23 cellular contexts compared by ENCODE assay signal in the genomic region with DNA sequence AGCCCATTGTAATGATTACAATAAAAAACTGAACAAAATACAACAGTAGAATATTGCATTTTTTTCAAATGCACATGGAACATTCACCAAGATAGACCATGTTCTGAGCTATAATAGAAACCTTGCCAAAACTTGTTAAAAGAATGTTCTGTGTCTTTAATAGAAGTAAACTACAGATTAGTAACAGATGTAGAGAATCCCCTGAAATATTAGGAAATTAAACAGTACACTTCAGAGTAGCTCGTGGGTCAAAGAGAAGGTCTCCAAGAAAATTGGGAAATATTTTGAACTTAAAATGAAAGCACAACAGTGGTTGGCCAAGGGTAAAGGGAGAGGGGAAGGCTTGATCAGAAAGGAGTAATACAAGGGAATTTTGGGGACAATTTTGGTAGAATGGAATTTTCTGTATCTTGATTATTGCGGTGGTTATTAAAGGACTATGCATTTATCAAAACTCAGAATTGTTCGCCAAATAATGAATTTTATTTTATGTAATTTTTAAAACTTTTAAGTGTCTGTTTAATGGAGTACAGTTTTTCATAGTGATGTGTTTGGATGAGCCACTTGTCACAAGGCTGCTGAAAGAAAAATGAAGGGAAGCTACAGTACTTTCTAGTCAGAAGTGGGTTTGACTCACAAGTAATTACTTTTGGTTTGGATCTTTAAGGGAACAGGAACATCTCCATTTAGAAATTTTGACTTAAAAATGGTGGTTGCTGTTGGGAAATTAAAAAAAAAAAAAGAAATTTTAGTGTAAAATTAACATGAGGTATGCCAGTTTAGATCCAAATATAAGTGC. TPM values are rescaled to one million over a fixed set of nuclear protein-coding genes. Genes with fewer than 3 reads are reported as not detected.
DNase-seq lines count a peak whose midpoint lies in the region; ATAC-seq and TF ChIP-seq lines count a peak whose summit lies in the region.
"Had no signal": no experiment of that assay in that cellular context is flagged by ENCODE, and none has a peak within 500 bp of the region (broad histone marks: within the 10 kb centered on the region; RNA-seq: fewer than 3 reads in every experiment).

No MANE protein-coding gene starts in this region.

- TF ChIP-seq RAD21 in SK-N-SH (IDR thresholded peaks at IDR 0.05; ENCODE audit: low read length) = no peak

- H3K79me2 ChIP-seq in SK-N-SH (ENCODE audit: insufficient read depth) = peaks cover 69% of the 10 kb centered on the region; the same call in 1 of the 2 replicates

- no peak overlapping the region for H3K4me2 ChIP-seq in SK-N-SH

- no peaks in the 10 kb centered on the region for H3K9me3 ChIP-seq in SK-N-SH
- H3K9me3 ChIP-seq in psoas muscle = no peaks in the 10 kb centered on the region
- no peaks in the 10 kb centered on the region for H3K9me3 ChIP-seq in Caco-2
- H3K9me3 ChIP-seq: ascending aorta had no signal

- H3K27ac Mint-ChIP-seq in Caco-2 (ENCODE audit: unreplicated experiment) = no peak overlapping the region
- H3K27ac Mint-ChIP-seq: activated CD4-positive, alpha-beta memory T cell treated with anti-CD3 and anti-CD28 coated beads for 36 hours; activated naive CD4-positive, alpha-beta T cell treated with anti-CD3 and anti-CD28 coated beads for 36 hours; activated T-cell treated with anti-CD3 and anti-CD28 coated beads, Interleukin-2, amount 50 U/mL, for 24 hours had no signal

- POLR2A ChIA-PET in SK-N-SH (lab: Yijun Ruan, JAX) (no interaction called here), Caco-2 (lab: Charles Lee) (no interaction called here)

- no peaks in the 10 kb centered on the region for H3K9me3 Mint-ChIP-seq in Caco-2 (ENCODE audit: unreplicated experiment)
- H3K9me3 Mint-ChIP-seq: activated CD4-positive, alpha-beta memory T cell treated with anti-CD3 and anti-CD28 coated beads for 36 hours; activated naive CD4-positive, alpha-beta T cell treated with anti-CD3 and anti-CD28 coated beads for 36 hours; activated T-cell treated with anti-CD3 and anti-CD28 coated beads, Interleukin-2, amount 50 U/mL, for 24 hours had no signal

- peaks cover 19% of the 10 kb centered on the region for H3K36me3 Mint-ChIP-seq in Caco-2 (ENCODE audit: insufficient read depth, unreplicated experiment)
- H3K36me3 Mint-ChIP-seq: activated CD4-positive, alpha-beta memory T cell treated with anti-CD3 and anti-CD28 coated beads for 36 hours had no signal

- no peaks in the 10 kb centered on the region for H3K9me2 ChIP-seq in SK-N-SH

- H2AFZ ChIP-seq in SK-N-SH (ENCODE audit: low read depth) = no peak overlapping the region

- H3K27ac ChIP-seq in SK-N-SH (ENCODE audit: low read depth in 2 of 2, low read length in 1 of 2) (no peak overlapping the region), psoas muscle (no peak overlapping the region)
- H3K27ac ChIP-seq: ascending aorta, WERI-Rb-1 had no signal

- H3K4me3 ChIP-seq in SK-N-SH (ENCODE audit: low read depth in 2 of 2, low read length in 1 of 2) (no peak overlapping the region), fibroblast of villous mesenchyme (ENCODE audit: low read depth, low read length) (no peak overlapping the region), psoas muscle (no peak overlapping the region), Caco-2 (ENCODE audit: low read depth, low read length) (no peak overlapping the region)
- H3K4me3 ChIP-seq: ascending aorta had no signal

- H4K20me1 ChIP-seq in SK-N-SH (ENCODE audit: insufficient read depth) = peaks cover 2% of the 10 kb centered on the region; the same call in 1 of the 2 replicates

- ATAC-seq in psoas muscle = peak in 3 of 4 donors; percentile 37 to 58 (median 56)

- H3K36me3 ChIP-seq in SK-N-SH (replicated peaks in 1 of 2; ENCODE audit: control insufficient read depth in 1 of 2, insufficient read depth in 2 of 2, low read length in 1 of 2) (peaks cover 8 to 11% of the 10 kb centered on the region in 2 experiments), psoas muscle (ENCODE audit: insufficient read depth in 1 of 2, low read depth in 1 of 2) (no peaks in the 10 kb centered on the region), Caco-2 (ENCODE audit: control insufficient read depth, insufficient read depth, low read length) (no peaks in the 10 kb centered on the region)
- H3K36me3 ChIP-seq: ascending aorta had no signal

- no peak overlapping the region for H3K9ac ChIP-seq in SK-N-SH

- no peak overlapping the region for H3K4me3 Mint-ChIP-seq in Caco-2 (ENCODE audit: unreplicated experiment)
- H3K4me3 Mint-ChIP-seq: activated CD4-positive, alpha-beta memory T cell treated with anti-CD3 and anti-CD28 coated beads for 36 hours; activated naive CD4-positive, alpha-beta T cell treated with anti-CD3 and anti-CD28 coated beads for 36 hours; activated T-cell treated with anti-CD3 and anti-CD28 coated beads, Interleukin-2, amount 50 U/mL, for 24 hours; neural crest cell had no signal

- 81% methylated on average over 3 of the region's 3 CpGs for WGBS in SK-N-SH (ENCODE audit: low lambda C conversion rate)
- 81 to 83% (median 82%) methylated on average over 3 of the region's 3 CpGs for WGBS in psoas muscle, 3 donors

- BruUV-seq in Caco-2 (replicated peaks; lab: Mats Ljungman, UMichigan) = no TSS peak

- DNase-seq in AG20443 (ENCODE audit: low spot score) (peak; percentile 54), SK-N-SH (no peak), fibroblast of villous mesenchyme (ENCODE audit: low read depth) (peak; percentile 79), psoas muscle (no peak), NCI-H2029 (lab: John Stamatoyannopoulos, UW) (no peak), Caco-2 (no peak), nucleus accumbens (lab: John Stamatoyannopoulos, UW) (no peak), NCI-H146 (lab: John Stamatoyannopoulos, UW) (no peak)
- DNase-seq: activated CD4-positive, alpha-beta memory T cell treated with anti-CD3 and anti-CD28 coated beads for 36 hours; activated naive CD4-positive, alpha-beta T cell treated with anti-CD3 and anti-CD28 coated beads for 36 hours; activated T-cell treated with anti-CD3 and anti-CD28 coated beads, Interleukin-2, amount 50 U/mL, for 24 hours; AML-193; cerebellar nuclear complex; effector CD8-positive, alpha-beta T cell; KBM-7; midbrain; NCI-H1105; NCI-H69; substantia nigra; T-helper 2 cell; WERI-Rb-1 had no signal

- peaks cover 8% of the 10 kb centered on the region in 2 experiments; a peak in 2 of 4 replicates for H3K4me1 ChIP-seq in SK-N-SH (ENCODE audit: control insufficient read depth in 1 of 2, insufficient read depth in 2 of 2, low read depth in 1 of 2, low read length in 1 of 2)
- H3K4me1 ChIP-seq in psoas muscle = peaks cover 3% of the 10 kb centered on the region
- peaks cover 29% of the 10 kb centered on the region for H3K4me1 ChIP-seq in Caco-2
- H3K4me1 ChIP-seq: ascending aorta had no signal

- H3K4me1 Mint-ChIP-seq in Caco-2 (ENCODE audit: low read depth, unreplicated experiment) = peaks cover 34% of the 10 kb centered on the region

- H3K27me3 Mint-ChIP-seq in Caco-2 (ENCODE audit: insufficient read depth, unreplicated experiment) = no peaks in the 10 kb centered on the region
- H3K27me3 Mint-ChIP-seq: activated CD4-positive, alpha-beta memory T cell treated with anti-CD3 and anti-CD28 coated beads for 36 hours; activated T-cell treated with anti-CD3 and anti-CD28 coated beads, Interleukin-2, amount 50 U/mL, for 24 hours had no signal

- CTCF ChIA-PET in SK-N-SH (lab: Yijun Ruan, JAX) = interaction anchor here (0.9 to 1.5 kb wide), 3 partner anchors 8 to 24 kb away, joined by 4 to 5 read pairs (median 4); no protein-coding TSS in a partner anchor
- CTCF ChIA-PET in Caco-2 (lab: Charles Lee) = no interaction called here

- TF ChIP-seq CTCF in SK-N-SH (IDR thresholded peaks at IDR 0.05) (no peak), fibroblast of villous mesenchyme (IDR thresholded peaks at IDR 0.05; ENCODE audit: insufficient read depth, low read depth, low read length) (no peak), psoas muscle (IDR thresholded peaks at IDR 0.05) (no peak), Caco-2 (IDR thresholded peaks at IDR 0.05; ENCODE audit: insufficient read depth in 1 of 2, low read depth in 1 of 2, low read length in 1 of 2, severe bottlenecking in 1 of 2, unreplicated experiment in 1 of 2) (no peak)

- peaks cover under 1% of the 10 kb centered on the region for H3F3A ChIP-seq in SK-N-SH (replicated peaks; ENCODE audit: insufficient read depth)

- intact Hi-C loops in psoas muscle (cut with DNase I) = no loop called here
- intact Hi-C loops in Caco-2 (cut with micrococcal nuclease; ENCODE audit: unreplicated experiment) = no loop called here

- no peak for TF ChIP-seq EP300 in SK-N-SH (IDR thresholded peaks at IDR 0.05; ENCODE audit: borderline replicate concordance in 1 of 2, low read depth in 1 of 2, low read length in 1 of 2)

- H3K27me3 ChIP-seq in SK-N-SH (ENCODE audit: insufficient read depth) = no peaks in the 10 kb centered on the region
- H3K27me3 ChIP-seq in psoas muscle (ENCODE audit: insufficient read depth in 3 of 3, low read length in 2 of 3) = no peaks in the 10 kb centered on the region
- no peaks in the 10 kb centered on the region for H3K27me3 ChIP-seq in Caco-2 (replicated peaks; ENCODE audit: control insufficient read depth, insufficient read depth, low read length)
- H3K27me3 ChIP-seq: ascending aorta had no signal

RNA-seq across cellular contexts. Expression of a gene that starts 10.2 kb away (rescaled TPM):
- 4.9 and 6.1 TPM in 2 replicates for polyA plus RNA-seq in SK-N-SH (2012; rRNA removed)
- 7.3 and 7.5 TPM in 2 replicates for polyA plus RNA-seq in SK-N-SH (2012; cell fraction: cytosol; rRNA removed)
- polyA plus RNA-seq in SK-N-SH (2012; cell fraction: nucleus; rRNA removed) = 4.3 and 9.2 TPM in 2 replicates
- total RNA-seq in fibroblast of villous mesenchyme = 12.6 and 17.7 TPM in 2 replicates
- 1 to 10 TPM; 3.7 to 4.0 (median 3.7) TPM for total RNA-seq in psoas muscle
- 1 to 10 TPM; 1.3 to 3.0 (median 1.5) TPM for polyA plus RNA-seq in psoas muscle
- 32.5 and 34.1 TPM in 2 replicates for total RNA-seq in Caco-2 (2022)

RNA-seq across cellular contexts. Expression of a gene that starts 11.9 kb away (rescaled TPM):
- polyA plus RNA-seq in SK-N-SH (2012; rRNA removed) (15.7 and 24.4 TPM in 2 replicates), psoas muscle (1 to 10 TPM in 2 of 3 donors, under 1 TPM in 1; 0.97 to 4.6 (median 2.6) TPM)
- polyA plus RNA-seq in SK-N-SH (2012; cell fraction: cytosol; rRNA removed) = 27.6 and 29.7 TPM in 2 replicates
- 4.5 and 10.6 TPM in 2 replicates for polyA plus RNA-seq in SK-N-SH (2012; cell fraction: nucleus; rRNA removed)
- total RNA-seq in fibroblast of villous mesenchyme (47.0 and 66.9 TPM in 2 replicates), psoas muscle (1 to 10 TPM; 4.1 to 5.0 (median 4.5) TPM), Caco-2 (2022) (17.5 and 20.3 TPM in 2 replicates)

RNA-seq across cellular contexts. Expression of a gene that starts 48.8 kb away (rescaled TPM):
- 64.3 and 87.0 TPM in 2 replicates for polyA plus RNA-seq in SK-N-SH (2012; rRNA removed)
- polyA plus RNA-seq in SK-N-SH (2012; cell fraction: cytosol; rRNA removed) = 73.1 and 82.6 TPM in 2 replicates
- polyA plus RNA-seq in SK-N-SH (2012; cell fraction: nucleus; rRNA removed) = 40.8 and 67.2 TPM in 2 replicates
- total RNA-seq in fibroblast of villous mesenchyme = 74.4 and 113 TPM in 2 replicates
- total RNA-seq in psoas muscle = 1 to 10 TPM; 2.6 to 6.7 (median 3.3) TPM
- 1 to 10 TPM in 2 of 3 donors, under 1 TPM in 1; 0.80 to 1.3 (median 1.2) TPM for polyA plus RNA-seq in psoas muscle
- 90.2 and 92.9 TPM in 2 replicates for total RNA-seq in Caco-2 (2022)

Comparison
In these comparisons a context has a peak if more than half of its experiments do, and no peak if none do; other contexts are left out.
1. DNase-seq: peak in AG20443 (single experiment) and fibroblast of villous mesenchyme (single experiment); none in SK-N-SH (single experiment), psoas muscle (0 of 2), NCI-H2029 (single experiment), Caco-2 (0 of 2), nucleus accumbens (0 of 56) and NCI-H146 (single experiment).